ENCODE assay signal across 2 cellular contexts in genomic region chr2:165876712-165877111, GRCh38.
TF ChIP-seq lines count a peak whose summit lies in the region.

No MANE protein-coding gene starts in this region.

TF ChIP-seq in IMR-90, 13 proteins besides CTCF, POLR2A, EP300 and RAD21:
- TF ChIP-seq RFX5 (IDR thresholded peaks at IDR 0.05; ENCODE audit: low read depth, low read length) = no peak
- no peak for TF ChIP-seq BHLHE40 (IDR thresholded peaks at IDR 0.05; ENCODE audit: low read depth, low read length)
- TF ChIP-seq MAZ (IDR thresholded peaks at IDR 0.05; ENCODE audit: borderline replicate concordance, low read depth, low read length) = no peak
- no peak for TF ChIP-seq SMC3 (IDR thresholded peaks at IDR 0.05; ENCODE audit: low read depth, low read length)
- TF ChIP-seq FOS (IDR thresholded peaks at IDR 0.05; ENCODE audit: low read depth, low read length) = no peak
- no peak for TF ChIP-seq RCOR1 (IDR thresholded peaks at IDR 0.05; ENCODE audit: insufficient replicate concordance, low read length)
- TF ChIP-seq CHD1 (IDR thresholded peaks at IDR 0.05; ENCODE audit: low read depth, low read length) = no peak
- no peak for TF ChIP-seq NFE2L2 (IDR thresholded peaks at IDR 0.05; ENCODE audit: low read depth, low read length)
- no peak for TF ChIP-seq MAFK (IDR thresholded peaks at IDR 0.05; ENCODE audit: low read depth, low read length)
- no peak for TF ChIP-seq USF2 (IDR thresholded peaks at IDR 0.05; ENCODE audit: low read depth, low read length)
- no peak for TF ChIP-seq MXI1 (IDR thresholded peaks at IDR 0.05; ENCODE audit: borderline replicate concordance, low read depth, low read length)
- no peak for TF ChIP-seq CEBPB (IDR thresholded peaks at IDR 0.05; ENCODE audit: low read depth, low read length)
- no peak for TF ChIP-seq ELK1 (IDR thresholded peaks at IDR 0.05; ENCODE audit: borderline replicate concordance, low read depth, low read length)

TF ChIP-seq in K562, 482 proteins besides CTCF, POLR2A, EP300 and RAD21:
- no peak for TF ChIP-seq SMARCE1 (IDR thresholded peaks at IDR 0.05)
